8 cellular contexts compared by ENCODE assay signal in the genomic region with DNA sequence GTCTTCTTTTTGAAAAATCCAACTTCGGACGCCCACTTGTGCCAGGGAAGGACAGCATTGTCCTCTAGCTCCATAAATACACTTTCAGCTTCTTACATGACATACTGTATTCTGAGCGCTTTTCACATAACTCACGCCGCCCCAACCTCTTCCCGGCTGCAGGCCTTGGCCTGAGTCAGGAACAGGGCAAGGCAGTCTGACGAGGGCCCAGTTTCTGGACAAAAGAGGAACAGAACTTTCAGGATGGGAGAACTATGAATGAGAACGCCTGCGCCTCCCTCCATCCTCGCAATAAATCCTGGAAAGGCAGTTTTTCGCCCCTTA. TPM values are rescaled to one million over a fixed set of nuclear protein-coding genes. Genes with fewer than 3 reads are reported as not detected.
DNase-seq lines count a peak whose midpoint lies in the region; ATAC-seq and TF ChIP-seq lines count a peak whose summit lies in the region.

No MANE protein-coding gene starts in this region.

- H3K27ac Mint-ChIP-seq in endothelial cell (ENCODE audit: unreplicated experiment): no peak overlapping the region

- peaks cover 22% of the 10 kb centered on the region for H3K36me3 ChIP-seq in BE2C
- H3K36me3 ChIP-seq in Karpas-422 (ENCODE audit: insufficient read depth, low read length): peaks cover 24% of the 10 kb centered on the region

- peak overlapping the region; percentile 82 for H3K9ac ChIP-seq in Karpas-422 (ENCODE audit: low read length)

- H4K20me1 ChIP-seq in Karpas-422 (ENCODE audit: insufficient read depth, low read depth, low read length): no peaks in the 10 kb centered on the region

- H3K4me3 ChIP-seq in BE2C (ENCODE audit: low read depth, low read length) (peak overlapping the region; percentile 83), Karpas-422 (ENCODE audit: low read length) (peak overlapping the region; percentile 93)

- H3K27ac ChIP-seq in Karpas-422 (ENCODE audit: low read length): peak overlapping the region; percentile 63

- TF ChIP-seq CTCF in BE2C (IDR thresholded peaks at IDR 0.05; ENCODE audit: low read depth, low read length) (no peak), endothelial cell (IDR thresholded peaks at IDR 0.05; ENCODE audit: unreplicated experiment) (no peak)

- no peaks in the 10 kb centered on the region for H3K27me3 Mint-ChIP-seq in endothelial cell (ENCODE audit: unreplicated experiment)

- H2AFZ ChIP-seq in Karpas-422 (ENCODE audit: low read length): peak overlapping the region; percentile 11; the same call in 1 of the 2 replicates

- H3K4me2 ChIP-seq in Karpas-422 (ENCODE audit: low read depth, low read length, poor library complexity, severe bottlenecking): peak overlapping the region; percentile 72

- H3K9me3 ChIP-seq in BE2C (no peaks in the 10 kb centered on the region), Karpas-422 (ENCODE audit: low read length) (no peaks in the 10 kb centered on the region)

- H3K79me2 ChIP-seq in Karpas-422 (ENCODE audit: low read length): peaks cover 51% of the 10 kb centered on the region

- H3K36me3 Mint-ChIP-seq in endothelial cell (ENCODE audit: low read depth, unreplicated experiment): peaks cover 15% of the 10 kb centered on the region

- no peaks in the 10 kb centered on the region for H3K9me2 ChIP-seq in Karpas-422 (replicated peaks; ENCODE audit: insufficient read depth, low read length)

- peaks cover 6% of the 10 kb centered on the region for H3K4me1 ChIP-seq in BE2C
- peaks cover 18% of the 10 kb centered on the region for H3K4me1 ChIP-seq in Karpas-422 (ENCODE audit: low read length)

- H3K27me3 ChIP-seq in BE2C (no peaks in the 10 kb centered on the region), Karpas-422 (ENCODE audit: low read length) (no peaks in the 10 kb centered on the region)

- H3K4me3 Mint-ChIP-seq in endothelial cell (ENCODE audit: unreplicated experiment): no peak overlapping the region

- DNase-seq in BE2C (no peak), Karpas-422 (no peak), posterior vena cava (ENCODE audit: low spot score) (peak; percentile 83), endothelial cell (ENCODE audit: low spot score) (no peak)
- no peak for DNase-seq in effector CD8-positive, alpha-beta T cell (lab: John Stamatoyannopoulos, UW)
- no peak for DNase-seq in stimulated activated CD4-positive, alpha-beta T cell treated with anti-CD3 and anti-CD28 coated beads, Interleukin-1b, Interleukin-23, amount 100 ng/mL, for 48 hours

- peak; percentile 12 for ATAC-seq in GM21619 (IDR thresholded peaks at IDR 0.05; ENCODE audit: unreplicated experiment)
- ATAC-seq in esophagus mucosa: peak; percentile 63

- intact Hi-C loops in posterior vena cava (cut with DNase I): no loop called here

- H3K9me3 Mint-ChIP-seq in endothelial cell (ENCODE audit: unreplicated experiment): no peaks in the 10 kb centered on the region

- peaks cover 8% of the 10 kb centered on the region for H3K4me1 Mint-ChIP-seq in endothelial cell (ENCODE audit: unreplicated experiment)

RNA-seq across cellular contexts. Expression of gene DCTN4, which starts 0.6 kb away (rescaled TPM):
- polyA plus RNA-seq in BE2C (2012; ENCODE audit: insufficient read depth, insufficient read length, low read depth): 86.2 TPM
- 20.5 and 37.5 TPM in 2 replicates for total RNA-seq in Karpas-422 (2014; rRNA removed; shearing (Covaris generic); ENCODE audit: low replicate concordance)
- 49.4 TPM for total RNA-seq in esophagus mucosa
- 10 to 100 TPM; 58.7 to 61.6 TPM for total RNA-seq in posterior vena cava
- 50.3 TPM for total RNA-seq in endothelial cell (ENCODE audit: unreplicated experiment)

RNA-seq across cellular contexts. Expression of gene SMIM3, which starts 20.4 kb away (rescaled TPM):
- 3.1 TPM for polyA plus RNA-seq in BE2C (2012; ENCODE audit: insufficient read depth, insufficient read length, low read depth)
- not detected in 2 replicates for total RNA-seq in Karpas-422 (2014; rRNA removed; shearing (Covaris generic); ENCODE audit: low replicate concordance)
- 17.0 TPM for total RNA-seq in esophagus mucosa
- total RNA-seq in posterior vena cava: 10 to 100 TPM; 22.9 to 32.5 TPM
- 3.0 TPM for total RNA-seq in endothelial cell (ENCODE audit: unreplicated experiment)

RNA-seq across cellular contexts. Expression of gene RBM22, which starts 57.3 kb away (rescaled TPM):
- 125 TPM for polyA plus RNA-seq in BE2C (2012; ENCODE audit: insufficient read depth, insufficient read length, low read depth)
- 35.9 and 53.2 TPM in 2 replicates for total RNA-seq in Karpas-422 (2014; rRNA removed; shearing (Covaris generic); ENCODE audit: low replicate concordance)
- total RNA-seq in esophagus mucosa (24.4 TPM), posterior vena cava (10 to 100 TPM; 27.8 to 27.9 TPM), endothelial cell (ENCODE audit: unreplicated experiment) (54.5 TPM)
